In genomic region chr19:3184847-3185481, GRCh38 we compare ENCODE assay signal across 8 cellular contexts. TPM values are rescaled to one million over a fixed set of nuclear protein-coding genes. Genes with fewer than 3 reads are reported as not detected.
DNase-seq lines count a peak whose midpoint lies in the region; ATAC-seq and TF ChIP-seq lines count a peak whose summit lies in the region.

No MANE protein-coding gene starts in this region.

- H3K4me1 ChIP-seq in ES-I3 (ENCODE audit: insufficient read depth, low read length) (peaks cover 13% of the 10 kb centered on the region), mononuclear cell (ENCODE audit: insufficient read depth, low read length) (peaks cover 87% of the 10 kb centered on the region), stomach (peaks cover 28 to 63% (median 50%) of the 10 kb centered on the region in 4 donors)

- ATAC-seq in HG02610 (IDR thresholded peaks at IDR 0.05; ENCODE audit: unreplicated experiment) (peak; percentile 20), GM19351 (IDR thresholded peaks at IDR 0.05; ENCODE audit: unreplicated experiment) (no peak)

- H3K4me3 ChIP-seq in mononuclear cell (ENCODE audit: low read length) (peak overlapping the region; percentile 72), stomach (peak overlapping the region; percentile 71 to 99 (median 92))

- H3K27me3 ChIP-seq in mononuclear cell (ENCODE audit: insufficient read depth, low read length) (no peaks in the 10 kb centered on the region), stomach (no peaks in the 10 kb centered on the region)

- intact Hi-C loops in stomach (cut with DNase I; ENCODE audit: low total_unique reads): no loop called here

- H3K9ac ChIP-seq in ES-I3 (ENCODE audit: low read depth, low read length): peak overlapping the region; percentile 97; the same call in 1 of the 2 replicates

- no peak for TF ChIP-seq POLR2A in stomach (IDR thresholded peaks at IDR 0.05)

- H3K9me3 ChIP-seq in ES-I3 (ENCODE audit: control insufficient read depth, insufficient read depth, low read length): no peaks in the 10 kb centered on the region
- no peaks in the 10 kb centered on the region for H3K9me3 ChIP-seq in mononuclear cell (ENCODE audit: low read depth, low read length)
- H3K9me3 ChIP-seq in stomach: no peaks in the 10 kb centered on the region

- 12 to 16% (median 14%) methylated on average over 14 of the region's 14 CpGs for WGBS in stomach, 5 donors

- peak overlapping the region in 4 of 5 donors; percentile 83 to 89 (median 84) for H3K27ac ChIP-seq in stomach

- no peaks in the 10 kb centered on the region for H3K36me3 ChIP-seq in ES-I3 (ENCODE audit: insufficient read depth, low read length)
- peaks cover 0 to 9% (median 0%) of the 10 kb centered on the region in 4 donors for H3K36me3 ChIP-seq in stomach

- no peak for TF ChIP-seq EP300 in stomach (IDR thresholded peaks at IDR 0.05)

- peak; percentile 91 for DNase-seq in NCI-H1694 treated with DMSO at 0.1 percent for 48 hours (lab: John Stamatoyannopoulos, UW)
- peak; percentile 59 for DNase-seq in activated CD4-positive, CD25-positive, alpha-beta regulatory T cell treated with anti-CD3 and anti-CD28 coated beads, Interleukin-2, amount 50 U/mL, for 16 hours (ENCODE audit: low read depth, low spot score)
- DNase-seq in effector CD4-positive, alpha-beta T cell: peak; percentile 69
- peak; percentile 73 for DNase-seq in stomach

- TF ChIP-seq CTCF in stomach (IDR thresholded peaks at IDR 0.05): no peak

RNA-seq across cellular contexts. Expression of gene NCLN, which starts 0.8 kb away (rescaled TPM):
- total RNA-seq in mononuclear cell (29.7 TPM), stomach (100 to 1,000 TPM in 2 of 5 donors, 10 to 100 TPM in 3; 16.7 to 381 (median 93.6) TPM)
- 10 to 100 TPM; 42.3 to 45.8 (median 44.6) TPM for polyA plus RNA-seq in stomach

RNA-seq across cellular contexts. Expression of gene S1PR4, which starts 6.4 kb away (rescaled TPM):
- total RNA-seq in mononuclear cell (81.6 TPM), stomach (10 to 100 TPM in 2 of 5 donors, 1 to 10 TPM in 1, not detected in 2; 4.6 to 22.2 (median 11.6) TPM)
- 1 to 10 TPM; 1.3 to 2.3 (median 2.2) TPM for polyA plus RNA-seq in stomach

RNA-seq across cellular contexts. Expression of gene CELF5, which starts 39.5 kb away (rescaled TPM):
- not detected for total RNA-seq in mononuclear cell
- total RNA-seq in stomach: under 1 TPM in 1 of 5 donors, not detected in 4; 0.18 TPM
- polyA plus RNA-seq in stomach: under 1 TPM in 1 of 3 donors, not detected in 2; 0.18 TPM

RNA-seq across cellular contexts. Expression of gene GNA15, which starts 49.1 kb away (rescaled TPM):
- total RNA-seq in mononuclear cell (48.3 TPM), stomach (1 to 10 TPM in 2 of 5 donors, under 1 TPM in 1, not detected in 2; 0.45 to 4.8 (median 4.5) TPM)
- 10 to 100 TPM in 1 of 3 donors, 1 to 10 TPM in 2; 4.9 to 15.1 (median 7.8) TPM for polyA plus RNA-seq in stomach
